Comparison of ENCODE assay signal across 17 cellular contexts in genomic region chr1:42877380-42877779, GRCh38. TPM values are rescaled to one million over a fixed set of nuclear protein-coding genes. Genes with fewer than 3 reads are reported as not detected.
DNase-seq lines count a peak whose midpoint lies in the region; ATAC-seq and TF ChIP-seq lines count a peak whose summit lies in the region.
"Had no signal": no experiment of that assay in that cellular context is flagged by ENCODE, and none has a peak within 500 bp of the region (broad histone marks: within the 10 kb centered on the region; RNA-seq: fewer than 3 reads in every experiment).

No MANE protein-coding gene starts in this region.

- no peaks in the 10 kb centered on the region for H4K20me1 ChIP-seq in GM23338 (replicated peaks; ENCODE audit: insufficient read depth)
- H4K20me1 ChIP-seq in Karpas-422 (ENCODE audit: insufficient read depth, low read depth, low read length), result no peaks in the 10 kb centered on the region
- H4K20me1 ChIP-seq in neural cell (ENCODE audit: insufficient read depth), result no peaks in the 10 kb centered on the region

- H3K36me3 ChIP-seq in GM23338 (ENCODE audit: insufficient read depth) (no peaks in the 10 kb centered on the region), Karpas-422 (ENCODE audit: insufficient read depth, low read length) (no peaks in the 10 kb centered on the region), endodermal cell (ENCODE audit: control insufficient read depth, insufficient read depth, low read length) (no peaks in the 10 kb centered on the region), neural cell (ENCODE audit: insufficient read depth, low read length) (no peaks in the 10 kb centered on the region)

- H2AFZ ChIP-seq in GM23338 (peak overlapping the region; percentile 77; the same call in 1 of the 2 replicates), Karpas-422 (ENCODE audit: low read length) (no peak overlapping the region), neural cell (ENCODE audit: low read depth, low read length) (no peak overlapping the region)

- no peak for TF ChIP-seq RAD21 in neural cell (conservative IDR thresholded peaks at IDR 0.05)

- H3K4me3 Mint-ChIP-seq in GM23338 (no peak overlapping the region), endodermal cell (no peak overlapping the region)
- H3K4me3 Mint-ChIP-seq: CD4-positive, alpha-beta T cell had no signal

- no peaks in the 10 kb centered on the region for H3K9me2 ChIP-seq in GM23338 (ENCODE audit: insufficient read depth)
- H3K9me2 ChIP-seq in Karpas-422 (replicated peaks; ENCODE audit: insufficient read depth, low read length), result no peaks in the 10 kb centered on the region
- H3K9me2 ChIP-seq in neural cell (ENCODE audit: insufficient read depth, low read length), result no peaks in the 10 kb centered on the region

- peak; percentile 79 for ATAC-seq in GM23338
- no peak for ATAC-seq in HG03196 (IDR thresholded peaks at IDR 0.05; ENCODE audit: unreplicated experiment)
- ATAC-seq: K562, SK-N-SH treated with all-trans-retinoic acid at 6 μM for 48 hours had no signal

- H3K9ac ChIP-seq in Karpas-422 (ENCODE audit: low read length), result no peak overlapping the region
- no peak overlapping the region for H3K9ac ChIP-seq in endodermal cell (ENCODE audit: extremely low read depth, low read length, poor library complexity, severe bottlenecking)
- H3K9ac ChIP-seq in neural cell (ENCODE audit: low read length), result no peak overlapping the region

- H3K4me3 ChIP-seq in GM23338, result no peak overlapping the region
- H3K4me3 ChIP-seq in Karpas-422 (ENCODE audit: low read length), result no peak overlapping the region
- no peak overlapping the region for H3K4me3 ChIP-seq in endodermal cell (ENCODE audit: low read length)
- H3K4me3 ChIP-seq in neural cell (ENCODE audit: low read length), result no peak overlapping the region
- H3K4me3 ChIP-seq: K562 had no signal

- H3K9me3 ChIP-seq in Karpas-422 (ENCODE audit: low read length) (no peaks in the 10 kb centered on the region), endodermal cell (ENCODE audit: control insufficient read depth, low read length) (peaks cover 23% of the 10 kb centered on the region), neural cell (ENCODE audit: low read length) (no peaks in the 10 kb centered on the region)

- H3K79me2 ChIP-seq in GM23338 (replicated peaks; ENCODE audit: insufficient read depth) (no peaks in the 10 kb centered on the region), Karpas-422 (ENCODE audit: low read length) (no peaks in the 10 kb centered on the region), neural cell (replicated peaks; ENCODE audit: insufficient read depth, low read length) (no peaks in the 10 kb centered on the region)

- H3K9me3 Mint-ChIP-seq in GM23338 (peaks cover 13% of the 10 kb centered on the region; the same call in 2 of the 3 replicates), endodermal cell (peaks cover 20% of the 10 kb centered on the region)
- H3K9me3 Mint-ChIP-seq: CD4-positive, alpha-beta T cell had no signal

- peaks cover 9% of the 10 kb centered on the region; the same call in 2 of the 3 replicates for H3K4me1 Mint-ChIP-seq in GM23338
- H3K4me1 Mint-ChIP-seq in endodermal cell, result peaks cover 25% of the 10 kb centered on the region

- TF ChIP-seq CTCF in GM23338 (conservative IDR thresholded peaks at IDR 0.05; ENCODE audit: low read depth in 2 of 2) (no peak), endodermal cell (conservative IDR thresholded peaks at IDR 0.05) (no peak), neural cell (IDR thresholded peaks at IDR 0.05; ENCODE audit: poor library complexity, severe bottlenecking) (no peak)

- no peak overlapping the region for H3K4me2 ChIP-seq in GM23338
- H3K4me2 ChIP-seq in Karpas-422 (ENCODE audit: low read depth, low read length, poor library complexity, severe bottlenecking), result no peak overlapping the region
- H3K4me2 ChIP-seq in neural cell (ENCODE audit: low read length), result no peak overlapping the region

- TF ChIP-seq EP300 in neural cell (conservative IDR thresholded peaks at IDR 0.05; ENCODE audit: poor library complexity, severe bottlenecking), result no peak

- H3F3A ChIP-seq in GM23338 (replicated peaks; ENCODE audit: low read depth) (no peaks in the 10 kb centered on the region), neural cell (ENCODE audit: insufficient read depth, low read length, poor library complexity, severe bottlenecking) (no peaks in the 10 kb centered on the region)

- H3K4me1 ChIP-seq in GM23338 (ENCODE audit: insufficient read depth) (no peaks in the 10 kb centered on the region), Karpas-422 (ENCODE audit: low read length) (no peaks in the 10 kb centered on the region), endodermal cell (ENCODE audit: control insufficient read depth, insufficient read depth, low read length) (no peaks in the 10 kb centered on the region)

- WGBS in endodermal cell (ENCODE audit: insufficient coverage in 1 of 2, insufficient read length in 1 of 2), 2 experiments, result 69 to 83% methylated on average over 2 of the region's 2 CpGs

- H3K27me3 Mint-ChIP-seq in GM23338 (ENCODE audit: insufficient read depth, low read depth, poor library complexity) (peaks cover 2% of the 10 kb centered on the region), endodermal cell (ENCODE audit: insufficient read depth) (no peaks in the 10 kb centered on the region)

- no peak overlapping the region; the same call in 1 of the 2 replicates for H3K27ac Mint-ChIP-seq in GM23338
- peak overlapping the region; percentile 46 for H3K27ac Mint-ChIP-seq in endodermal cell
- H3K27ac Mint-ChIP-seq: CD4-positive, alpha-beta T cell had no signal

- DNase-seq in GM23338 (ENCODE audit: low spot score) (peak; percentile 20), Karpas-422 (peak; percentile 6), endodermal cell (peak; percentile 92), NCI-H524 (lab: John Stamatoyannopoulos, UW) (no peak), CD1c-positive myeloid dendritic cell (ENCODE audit: extremely low spot score) (no peak)
- DNase-seq: ACHN; Calu3; CD4-positive, alpha-beta T cell; HCEC 1CT; MV-4-11; NCI-H2029; NCI-H510A treated with DMSO at 0.1 percent for 48 hours; SHP77 treated with DMSO at 0.1 percent for 48 hours had no signal

- H3K36me3 Mint-ChIP-seq in GM23338 (ENCODE audit: low read depth) (no peaks in the 10 kb centered on the region), endodermal cell (ENCODE audit: low read depth) (no peaks in the 10 kb centered on the region)

- no peak overlapping the region for H3K27ac ChIP-seq in GM23338 (ENCODE audit: low read depth)
- H3K27ac ChIP-seq in Karpas-422 (ENCODE audit: low read length), result no peak overlapping the region
- no peak overlapping the region for H3K27ac ChIP-seq in endodermal cell (ENCODE audit: low read depth, low read length)
- no peak overlapping the region for H3K27ac ChIP-seq in neural cell (ENCODE audit: low read length)

- H3K27me3 ChIP-seq in GM23338 (ENCODE audit: insufficient read depth) (no peaks in the 10 kb centered on the region), Karpas-422 (ENCODE audit: low read length) (0 out of 2 replicates have a peak, but pooled peaks cover 2% of the 10 kb centered on the region), endodermal cell (ENCODE audit: control insufficient read depth, insufficient read depth, low read length, poor library complexity, severe bottlenecking) (no peaks in the 10 kb centered on the region), neural cell (ENCODE audit: insufficient read depth, low read depth, low read length) (no peaks in the 10 kb centered on the region)

TF ChIP-seq in GM23338, 12 proteins besides CTCF, POLR2A, EP300 and RAD21 (continues in another document):
- TF ChIP-seq JUNB (IDR thresholded peaks at IDR 0.05; ENCODE audit: unreplicated experiment) (no peak), POLR2AphosphoS5 (IDR thresholded peaks at IDR 0.05; ENCODE audit: low read depth) (no peak), STAT1 (IDR thresholded peaks at IDR 0.05; ENCODE audit: unreplicated experiment) (no peak), CREB1 (CRISPR knock-in tag; IDR thresholded peaks at IDR 0.05; ENCODE audit: low read depth) (no peak)

TF ChIP-seq in neural cell, 6 proteins besides CTCF, POLR2A, EP300 and RAD21:
- TF ChIP-seq REST (IDR thresholded peaks at IDR 0.05; ENCODE audit: borderline replicate concordance) (peak; percentile 40), SMC3 (conservative IDR thresholded peaks at IDR 0.05; ENCODE audit: poor library complexity) (no peak), MXI1 (conservative IDR thresholded peaks at IDR 0.05; ENCODE audit: poor library complexity, severe bottlenecking) (no peak)

RNA-seq across cellular contexts. Expression of gene ZNF691, which starts 31.0 kb away (rescaled TPM):
- total RNA-seq in GM23338 (2014; rRNA removed; shearing (Covaris generic)), result 26.4 and 27.7 TPM in 2 replicates
- polyA plus RNA-seq in GM23338 (2016; fragmentation: Nextera tagmentation; extraction: Ambion mirVana), result 21.3 and 22.0 TPM in 2 replicates
- total RNA-seq in Karpas-422 (2014; rRNA removed; shearing (Covaris generic); ENCODE audit: low replicate concordance), result 15.4 and 18.3 TPM in 2 replicates
- 10 to 100 TPM; 15.5 to 16.6 TPM for total RNA-seq in endodermal cell
- 15.2 TPM for polyA plus RNA-seq in endodermal cell (2013, experiment 1 of 2)
- polyA plus RNA-seq in endodermal cell (2013, experiment 2 of 2), result 12.7 TPM
- polyA plus RNA-seq in neural cell, result 14.9 and 16.2 TPM in 2 replicates
- polyA minus RNA-seq in neural cell, result 19.5 and 20.3 TPM in 2 replicates

Comparison
In these comparisons a context has a peak if more than half of its experiments do, and no peak if none do; other contexts are left out.
1. DNase-seq: peak in GM23338 (single experiment), Karpas-422 (single experiment) and endodermal cell (single experiment); none in NCI-H524 (0 of 2) and CD1c-positive myeloid dendritic cell (single experiment).